In genomic region chr10:117216611-117217195, GRCh38 we compare ENCODE assay signal across 8 cellular contexts. TPM values are rescaled to one million over a fixed set of nuclear protein-coding genes. Genes with fewer than 3 reads are reported as not detected.
DNase-seq lines count a peak whose midpoint lies in the region; ATAC-seq and TF ChIP-seq lines count a peak whose summit lies in the region.

No MANE protein-coding gene starts in this region.

- no peak for TF ChIP-seq EP300 in tibial nerve (IDR thresholded peaks at IDR 0.05)

- H3K4me3 ChIP-seq in HUES6 (ENCODE audit: low read depth, low read length) (peak overlapping the region; percentile 63), tibial nerve (peak overlapping the region in 3 of 4 donors; percentile 23 to 52 (median 48))

- peaks cover 11% of the 10 kb centered on the region; the same call in 1 of the 2 replicates for H3K4me1 ChIP-seq in HUES6 (ENCODE audit: control insufficient read depth, insufficient read depth, low read length)
- H3K4me1 ChIP-seq in tibial nerve: peaks cover 0 to 14% (median 8%) of the 10 kb centered on the region in 4 donors

- H3K9me3 ChIP-seq in HUES6 (ENCODE audit: control insufficient read depth, insufficient read depth, low read depth, low read length) (peaks cover 3% of the 10 kb centered on the region; the same call in 1 of the 2 replicates), tibial nerve (peaks cover 0 to 20% (median 0%) of the 10 kb centered on the region in 4 donors)

- peaks cover 49% of the 10 kb centered on the region for H3K27me3 ChIP-seq in HUES6 (ENCODE audit: control insufficient read depth, insufficient read depth, low read length)
- peaks cover 0 to 51% of the 10 kb centered on the region in 2 donors for H3K27me3 ChIP-seq in tibial nerve

- peak overlapping the region; percentile 32 for H3K9ac ChIP-seq in HUES6 (ENCODE audit: low read length)

- 1 to 5% methylated on average over 37 to 38 of the region's 52 CpGs for WGBS in tibial nerve, 2 donors

- peak overlapping the region in 1 of 2 donors; percentile 79 for H3K27ac Mint-ChIP-seq in activated naive CD4-positive, alpha-beta T cell treated with anti-CD3 and anti-CD28 coated beads, Interleukin-2, amount 50 U/mL, for 72 hours

- TF ChIP-seq CTCF in tibial nerve (IDR thresholded peaks at IDR 0.05): peak; percentile 98 to 99 (median 99)

- no peak for TF ChIP-seq POLR2A in tibial nerve (IDR thresholded peaks at IDR 0.05)

- intact Hi-C loops in Right ventricle myocardium superior (cut with DNase I): loop anchor here (10.0 kb wide), 1 partner anchor 108 kb away; no protein-coding TSS in a partner anchor

- no peaks in the 10 kb centered on the region for H3K36me3 ChIP-seq in HUES6 (ENCODE audit: control insufficient read depth, insufficient read depth, low read length)
- H3K36me3 ChIP-seq in tibial nerve: no peaks in the 10 kb centered on the region

- peaks cover 7 to 8% of the 10 kb centered on the region in 2 donors for H3K9me3 Mint-ChIP-seq in activated naive CD4-positive, alpha-beta T cell treated with anti-CD3 and anti-CD28 coated beads, Interleukin-2, amount 50 U/mL, for 72 hours

- ATAC-seq in GM21367 (IDR thresholded peaks at IDR 0.05; ENCODE audit: unreplicated experiment): peak; percentile 87
- peak; percentile 84 to 86 for ATAC-seq in activated naive CD4-positive, alpha-beta T cell treated with anti-CD3 and anti-CD28 coated beads, Interleukin-2, amount 50 U/mL, for 72 hours
- peak; percentile 97 for ATAC-seq in Right ventricle myocardium superior (ENCODE audit: poor library complexity)

- DNase-seq in D341Med (ENCODE audit: low spot score): peak; percentile 89
- peak; percentile 79 for DNase-seq in SK-N-DZ (ENCODE audit: low spot score)
- DNase-seq in activated naive CD4-positive, alpha-beta T cell treated with anti-CD3 and anti-CD28 coated beads, Interleukin-2, amount 50 U/mL, for 72 hours (ENCODE audit: low spot score in 2 of 2): peak; percentile 76 to 80
- peak; percentile 82 for DNase-seq in Right ventricle myocardium superior
- DNase-seq in pons (ENCODE audit: low spot score): peak; percentile 43
- peak in 1 of 2 donors; percentile 45 for DNase-seq in tibial nerve (ENCODE audit: low spot score in 2 of 2)

- H3K36me3 Mint-ChIP-seq in activated naive CD4-positive, alpha-beta T cell treated with anti-CD3 and anti-CD28 coated beads, Interleukin-2, amount 50 U/mL, for 72 hours: peaks cover 0 to 7% of the 10 kb centered on the region in 2 donors

- H3K27ac ChIP-seq in HUES6 (ENCODE audit: low read depth, low read length): no peak overlapping the region
- no peak overlapping the region for H3K27ac ChIP-seq in tibial nerve

RNA-seq across cellular contexts. Expression of gene KCNK18, which starts 19.4 kb away (rescaled TPM):
- not detected in 2 replicates for polyA plus RNA-seq in SK-N-DZ (2014; cell fraction: cytosol; rRNA removed)
- polyA plus RNA-seq in SK-N-DZ (2014; cell fraction: nucleus; rRNA removed): not detected in 2 replicates
- total RNA-seq in activated naive CD4-positive, alpha-beta T cell treated with anti-CD3 and anti-CD28 coated beads, Interleukin-2, amount 50 U/mL, for 72 hours: not detected
- total RNA-seq in Right ventricle myocardium superior (not detected), tibial nerve (not detected)

RNA-seq across cellular contexts. Expression of gene SLC18A2, which starts 24.2 kb away (rescaled TPM):
- 6.9 and 8.9 TPM in 2 replicates for polyA plus RNA-seq in SK-N-DZ (2014; cell fraction: cytosol; rRNA removed)
- polyA plus RNA-seq in SK-N-DZ (2014; cell fraction: nucleus; rRNA removed): 15.7 and 19.5 TPM in 2 replicates
- total RNA-seq in activated naive CD4-positive, alpha-beta T cell treated with anti-CD3 and anti-CD28 coated beads, Interleukin-2, amount 50 U/mL, for 72 hours: under 1 TPM; 0.06 to 0.09 TPM
- 0.22 TPM for total RNA-seq in Right ventricle myocardium superior
- total RNA-seq in tibial nerve: under 1 TPM in 3 of 4 donors, not detected in 1; 0.20 to 0.42 (median 0.22) TPM
